ENCODE assay signal across 21 cellular contexts in genomic region chr6:141291322-141291721, GRCh38.
"Had no signal": no experiment of that assay in that cellular context is flagged by ENCODE, and none has a peak within 500 bp of the region (broad histone marks: within the 10 kb centered on the region; RNA-seq: fewer than 3 reads in every experiment).

No MANE protein-coding gene starts in this region.

- H3K4me2 ChIP-seq: neural progenitor cell had no signal

- DNase-seq: activated CD4-positive, alpha-beta T cell treated with anti-CD3 and anti-CD28 coated beads, Interleukin-2, amount 10 ng/mL, durations not matched to agents 24 days and 14 days; activated CD8-positive, alpha-beta T cell treated with anti-CD3 and anti-CD28 coated beads for 36 hours; activated effector memory CD4-positive, alpha-beta T cell treated with anti-CD3 and anti-CD28 coated beads, Interleukin-2, amount 50 U/mL, for 16 hours; activated naive CD4-positive, alpha-beta T cell treated with anti-CD3 and anti-CD28 coated beads, Interleukin-2, amount 50 U/mL, for 16 hours; activated T-cell treated with anti-CD3 and anti-CD28 coated beads, Interleukin-2, amount 50 U/mL, for 48 hours; cerebellar nuclear complex; effector CD4-positive, alpha-beta T cell; left ventricle myocardium superior; naive thymus-derived CD4-positive, alpha-beta T cell; ovary; right lobe of liver; small intestine; stimulated activated CD4-positive, alpha-beta T cell treated with anti-CD3 and anti-CD28 coated beads, Interleukin-15, amount 100 ng/mL, for 24 hours; stimulated activated CD4-positive, alpha-beta T cell treated with anti-CD3 and anti-CD28 coated beads, Interleukin-2, amount 100 ng/mL, for 48 hours; T1000 had no signal

- H3K4me1 ChIP-seq: ascending aorta, breast epithelium, esophagus muscularis mucosa, neural progenitor cell, right lobe of liver, tibial nerve had no signal

- H3K27ac ChIP-seq: ascending aorta, breast epithelium, esophagus muscularis mucosa, neural progenitor cell, ovary, right lobe of liver, tibial nerve had no signal

- H3K9me3 ChIP-seq: breast epithelium, ovary, right lobe of liver had no signal

- H3K9ac ChIP-seq: neural progenitor cell had no signal

- H3K27ac Mint-ChIP-seq: activated CD4-positive, alpha-beta T cell treated with anti-CD3 and anti-CD28 coated beads, Interleukin-2, amount 10 ng/mL, durations not matched to agents 24 days and 14 days; activated CD8-positive, alpha-beta T cell treated with anti-CD3 and anti-CD28 coated beads for 36 hours; naive thymus-derived CD4-positive, alpha-beta T cell; neural progenitor cell; stimulated activated naive CD8-positive, alpha-beta T cell treated with anti-CD3 and anti-CD28 coated beads, Interleukin-15, Interleukin-2, amounts not matched to agents 100 ng/mL and 50 ng/mL, for 24 hours had no signal

- H3K4me3 Mint-ChIP-seq: activated CD4-positive, alpha-beta T cell treated with anti-CD3 and anti-CD28 coated beads, Interleukin-2, amount 10 ng/mL, durations not matched to agents 24 days and 14 days; activated CD8-positive, alpha-beta T cell treated with anti-CD3 and anti-CD28 coated beads for 36 hours; naive thymus-derived CD4-positive, alpha-beta T cell; neural progenitor cell; stimulated activated naive CD8-positive, alpha-beta T cell treated with anti-CD3 and anti-CD28 coated beads, Interleukin-15, Interleukin-2, amounts not matched to agents 100 ng/mL and 50 ng/mL, for 24 hours had no signal

- H3K9me3 Mint-ChIP-seq: activated CD4-positive, alpha-beta T cell treated with anti-CD3 and anti-CD28 coated beads, Interleukin-2, amount 10 ng/mL, durations not matched to agents 24 days and 14 days had no signal

- H3K4me1 Mint-ChIP-seq: activated CD4-positive, alpha-beta T cell treated with anti-CD3 and anti-CD28 coated beads, Interleukin-2, amount 10 ng/mL, durations not matched to agents 24 days and 14 days; naive thymus-derived CD4-positive, alpha-beta T cell; neural progenitor cell had no signal

- H3K36me3 Mint-ChIP-seq: neural progenitor cell had no signal

- H3K4me3 ChIP-seq: ascending aorta, breast epithelium, esophagus muscularis mucosa, neural progenitor cell, ovary, right lobe of liver, tibial nerve had no signal

- ATAC-seq: activated CD8-positive, alpha-beta T cell treated with anti-CD3 and anti-CD28 coated beads for 36 hours; left ventricle myocardium superior; naive thymus-derived CD4-positive, alpha-beta T cell; right lobe of liver had no signal

- H3K27me3 ChIP-seq: ascending aorta, breast epithelium, esophagus muscularis mucosa, neural progenitor cell, ovary, right lobe of liver, tibial nerve had no signal

- H2AFZ ChIP-seq: neural progenitor cell had no signal

- H3K36me3 ChIP-seq: ascending aorta, breast epithelium, esophagus muscularis mucosa, neural progenitor cell, ovary, right lobe of liver, tibial nerve had no signal

- H3K27me3 Mint-ChIP-seq: activated CD8-positive, alpha-beta T cell treated with anti-CD3 and anti-CD28 coated beads for 36 hours; naive thymus-derived CD4-positive, alpha-beta T cell; stimulated activated naive CD8-positive, alpha-beta T cell treated with anti-CD3 and anti-CD28 coated beads, Interleukin-15, Interleukin-2, amounts not matched to agents 100 ng/mL and 50 ng/mL, for 24 hours had no signal
